In genomic region chr2:218711550-218711929, GRCh38 we compare ENCODE assay signal across 8 cellular contexts. TPM values are rescaled to one million over a fixed set of nuclear protein-coding genes. Genes with fewer than 3 reads are reported as not detected.
DNase-seq lines count a peak whose midpoint lies in the region; ATAC-seq, FAIRE-seq and TF ChIP-seq lines count a peak whose summit lies in the region.

No MANE protein-coding gene starts in this region.

- TF ChIP-seq POLR2A in IMR-90 (IDR thresholded peaks at IDR 0.05; ENCODE audit: low read depth, low read length) (no peak), GM12892 (IDR thresholded peaks at IDR 0.05; ENCODE audit: low read depth, low read length) (no peak)

- H3K27me3 Mint-ChIP-seq in mesothelial cell of epicardium (ENCODE audit: low read depth) = no peaks in the 10 kb centered on the region

- peak overlapping the region; percentile 25; the same call in 1 of the 2 replicates for H3K4ac ChIP-seq in IMR-90 (ENCODE audit: low read depth, low read length)

- peaks cover 11 to 32% of the 10 kb centered on the region in 2 experiments; a peak in 3 of 4 replicates for H3K79me1 ChIP-seq in IMR-90 (ENCODE audit: low read depth in 1 of 2, low read length in 2 of 2)

- intact Hi-C loops in IMR-90 (cut with micrococcal nuclease) = loop anchor here (2.0 kb wide), 1 partner anchor 19 kb away; no protein-coding TSS in a partner anchor
- intact Hi-C loops in mammary epithelial cell (cut with micrococcal nuclease) = loop anchor here (1.0 kb wide), 3 partner anchors 16 to 136 kb away; no protein-coding TSS in a partner anchor

- 0 out of 2 replicates have a peak overlapping the region, but pooled peaks have one; percentile 20 for H2AK5ac ChIP-seq in IMR-90 (ENCODE audit: low read depth, low read length)

- peak overlapping the region; percentile 0; the same call in 1 of the 3 replicates for H2BK15ac ChIP-seq in IMR-90 (ENCODE audit: low read depth, low read length)

- H4K91ac ChIP-seq in IMR-90 (ENCODE audit: insufficient read depth, low read depth, low read length) = no peak overlapping the region

- peaks cover 5% of the 10 kb centered on the region for H3K36me3 Mint-ChIP-seq in mesothelial cell of epicardium

- peak overlapping the region; percentile 97 for H3K27ac Mint-ChIP-seq in mesothelial cell of epicardium

- H4K5ac ChIP-seq in IMR-90 (ENCODE audit: low read depth, low read length) = no peak overlapping the region

- H3K4me3 Mint-ChIP-seq in mesothelial cell of epicardium = peak overlapping the region; percentile 98

- in situ Hi-C loops in IMR-90 (cut with MboI; ENCODE audit: low sequenced_read_pairs) (no loop called here), mammary epithelial cell (cut with MboI; ENCODE audit: low sequenced_read_pairs in 2 of 2) (loop anchor here in 1 of 2 donors (10.0 kb wide), 1 partner anchor 133 kb away; no protein-coding TSS in a partner anchor)

- H3K14ac ChIP-seq in IMR-90 (replicated peaks; ENCODE audit: low read depth, low read length) = peak overlapping the region; percentile 54

- H3K9me1 ChIP-seq in IMR-90 (ENCODE audit: insufficient read depth, low read length) = peaks cover 7% of the 10 kb centered on the region; the same call in 1 of the 2 replicates

- no peak overlapping the region for H2AFZ ChIP-seq in IMR-90 (replicated peaks; ENCODE audit: low read length, poor library complexity)
- H2AFZ ChIP-seq in mammary epithelial cell (ENCODE audit: low read depth, low read length) = peak overlapping the region; percentile 88

- no CpG with 5 or more reads among the region's 5 CpGs for WGBS in IMR-90 (ENCODE audit: extremely low coverage in 2 of 2, insufficient read length in 1 of 2), 2 experiments
- 0% methylated on average over 5 of the region's 5 CpGs for WGBS in mammary epithelial cell (ENCODE audit: low coverage, missing lambda C conversion rate)

- H3K4me1 ChIP-seq in BLaER1 (peaks cover 21% of the 10 kb centered on the region), IMR-90 (ENCODE audit: control insufficient read depth, insufficient read depth, low read length) (peaks cover 3% of the 10 kb centered on the region), mammary epithelial cell (ENCODE audit: insufficient read depth, low read length) (peaks cover 6% of the 10 kb centered on the region)

- peak overlapping the region; percentile 92 for H3K9ac ChIP-seq in BLaER1
- peak overlapping the region; percentile 72 for H3K9ac ChIP-seq in IMR-90 (ENCODE audit: low read depth, low read length)
- peak overlapping the region; percentile 92 for H3K9ac ChIP-seq in mammary epithelial cell (ENCODE audit: insufficient read depth, low read length)

- ATAC-seq in IMR-90 (ENCODE audit: low read depth) (no peak), GM18511 (IDR thresholded peaks at IDR 0.05; ENCODE audit: unreplicated experiment) (no peak)

- no peaks in the 10 kb centered on the region for H3K9me3 Mint-ChIP-seq in mesothelial cell of epicardium

- peak overlapping the region; percentile 81 for H3K56ac ChIP-seq in IMR-90 (ENCODE audit: extremely low read depth, insufficient read depth, low read length)

- no peak for TF ChIP-seq CTCF in IMR-90 (conservative IDR thresholded peaks at IDR 0.05; ENCODE audit: low read depth, low read length)
- TF ChIP-seq CTCF in mammary epithelial cell (conservative IDR thresholded peaks at IDR 0.05 in 1 of 2, IDR thresholded peaks at IDR 0.05 in 1 of 2; ENCODE audit: extremely low read depth in 1 of 2, insufficient read depth in 1 of 2, low read depth in 1 of 2, low read length in 2 of 2) = no peak
- no peak for TF ChIP-seq CTCF in mesothelial cell of epicardium (IDR thresholded peaks at IDR 0.05; ENCODE audit: unreplicated experiment)

- H3K4me1 Mint-ChIP-seq in mesothelial cell of epicardium = peaks cover 8% of the 10 kb centered on the region

- H3K27me3 ChIP-seq in BLaER1 = no peaks in the 10 kb centered on the region
- no peaks in the 10 kb centered on the region for H3K27me3 ChIP-seq in IMR-90 (ENCODE audit: control insufficient read depth, insufficient read depth, low read length)
- H3K27me3 ChIP-seq in mammary epithelial cell (ENCODE audit: insufficient read depth, low read length) = no peaks in the 10 kb centered on the region

- H4K20me1 ChIP-seq in BLaER1 = peaks cover 23% of the 10 kb centered on the region; the same call in 1 of the 2 replicates
- no peaks in the 10 kb centered on the region for H4K20me1 ChIP-seq in IMR-90 (ENCODE audit: insufficient read depth, low read length)
- no peaks in the 10 kb centered on the region for H4K20me1 ChIP-seq in mammary epithelial cell (ENCODE audit: insufficient read depth, low read length)

- H3K9me3 ChIP-seq in BLaER1 = no peaks in the 10 kb centered on the region
- H3K9me3 ChIP-seq in IMR-90 (ENCODE audit: control insufficient read depth, insufficient read depth, low read length) = no peaks in the 10 kb centered on the region
- H3K9me3 ChIP-seq in mammary epithelial cell (replicated peaks; ENCODE audit: insufficient read depth, low read length) = no peaks in the 10 kb centered on the region

- POLR2A ChIA-PET in IMR-90 (lab: Charles Lee; ENCODE audit: unreplicated experiment) = interaction anchor here (1.2 kb wide), 1 partner anchor 136 kb away, joined by 5 read pairs; no protein-coding TSS in a partner anchor

- FAIRE-seq in GM12892 (lab: Jason Lieb, UNC) = no peak

- peak overlapping the region; percentile 99 for H3K4me3 ChIP-seq in BLaER1
- H3K4me3 ChIP-seq in IMR-90 (ENCODE audit: insufficient read depth, low read depth, low read length) = peak overlapping the region; percentile 69
- H3K4me3 ChIP-seq in mammary epithelial cell (replicated peaks in 1 of 3; ENCODE audit: insufficient read depth in 1 of 3, low read depth in 2 of 3, low read length in 3 of 3) = peak overlapping the region; percentile 91 to 98 (median 97)

- BruUV-seq in IMR-90 (replicated peaks; lab: Mats Ljungman, UMichigan) (TSS peak; percentile 50), mammary epithelial cell (replicated peaks; lab: Mats Ljungman, UMichigan) (TSS peak; percentile 50)

- peak overlapping the region; percentile 38 to 46; a peak in 3 of 4 replicates for H4K8ac ChIP-seq in IMR-90 (ENCODE audit: low read depth in 2 of 2, low read length in 2 of 2)

- H2BK120ac ChIP-seq in IMR-90 (ENCODE audit: low read depth, low read length) = peak overlapping the region; percentile 14; the same call in 1 of the 2 replicates

- CTCF ChIA-PET in IMR-90 (lab: Yijun Ruan, JAX) (interaction anchor here (0.8 to 2.0 kb wide), 5 partner anchors 11 to 140 kb away, joined by 3 to 9 read pairs (median 3); no protein-coding TSS in a partner anchor), mammary epithelial cell (lab: Charles Lee; ENCODE audit: low non-redundant PET) (interaction anchor here (0.6 to 0.9 kb wide), 2 partner anchors 20 to 24 kb away, joined by 4 read pairs; no protein-coding TSS in a partner anchor)

- peak; percentile 20 for DNase-seq in IMR-90
- no peak for DNase-seq in mammary epithelial cell
- DNase-seq in mesothelial cell of epicardium (ENCODE audit: low spot score in 2 of 2, unreplicated experiment in 2 of 2) = no peak
- DNase-seq in HT-29 (ENCODE audit: low spot score) = no peak
- no peak for DNase-seq in foreskin melanocyte
- no peak for DNase-seq in GM12892 (ENCODE audit: insufficient read length)

- peak overlapping the region; percentile 77; the same call in 1 of the 2 replicates for H3K23ac ChIP-seq in IMR-90 (ENCODE audit: low read depth, low read length)

- peak overlapping the region; percentile 64 for H2BK5ac ChIP-seq in IMR-90 (ENCODE audit: low read depth, low read length, poor library complexity, severe bottlenecking)

- no peak overlapping the region for H3K18ac ChIP-seq in IMR-90 (ENCODE audit: low read depth, low read length)

- no peak for TF ChIP-seq RAD21 in IMR-90 (IDR thresholded peaks at IDR 0.05; ENCODE audit: low read length)

- peak overlapping the region; percentile 86 for H3K27ac ChIP-seq in BLaER1
- peak overlapping the region; percentile 74 for H3K27ac ChIP-seq in IMR-90 (ENCODE audit: insufficient read depth, low read length)
- peak overlapping the region; percentile 89 for H3K27ac ChIP-seq in mammary epithelial cell (ENCODE audit: insufficient read depth, low read depth, low read length)

- dilution Hi-C loops in IMR-90 (cut with HindIII; ENCODE audit: low sequenced_read_pairs, unreplicated experiment) = no loop called here
- dilution Hi-C loops in mammary epithelial cell (cut with HindIII; ENCODE audit: low sequenced_read_pairs) = no loop called here

- H3K4me2 ChIP-seq in BLaER1 (peak overlapping the region; percentile 82), IMR-90 (ENCODE audit: low read depth, low read length) (peak overlapping the region; percentile 71), mammary epithelial cell (ENCODE audit: insufficient read depth, low read depth, low read length) (peak overlapping the region; percentile 88)

- H3K36me3 ChIP-seq in BLaER1 = peaks cover 14% of the 10 kb centered on the region
- no peaks in the 10 kb centered on the region for H3K36me3 ChIP-seq in IMR-90 (ENCODE audit: control insufficient read depth, insufficient read depth, low read length)
- no peaks in the 10 kb centered on the region for H3K36me3 ChIP-seq in mammary epithelial cell (ENCODE audit: insufficient read depth, low read length)

- no peak overlapping the region for H2AK9ac ChIP-seq in IMR-90 (replicated peaks; ENCODE audit: low read depth, low read length, poor library complexity)

- no peak overlapping the region for H2BK20ac ChIP-seq in IMR-90 (ENCODE audit: low read depth, low read length)

- H3K79me2 ChIP-seq in mammary epithelial cell (ENCODE audit: insufficient read depth, low read length) = peaks cover 54% of the 10 kb centered on the region

RNA-seq across cellular contexts. Expression of gene TTLL4, which starts 0.9 kb away (rescaled TPM):
- total RNA-seq in IMR-90 (2012; rRNA removed) = 8.3 and 9.0 TPM in 2 replicates
- 22.8 and 22.9 TPM in 2 replicates for polyA plus RNA-seq in IMR-90 (2012; rRNA removed)
- 6.1 and 7.0 TPM in 2 replicates for polyA plus RNA-seq in IMR-90 (2012; cell fraction: cytosol; rRNA removed)
- polyA plus RNA-seq in IMR-90 (2012; cell fraction: nucleus; rRNA removed; ENCODE audit: low replicate concordance) = 54.6 and 77.3 TPM in 2 replicates
- total RNA-seq in mammary epithelial cell = 10 to 100 TPM; 31.3 to 47.3 TPM
- polyA plus RNA-seq in mammary epithelial cell = 34.2 TPM
- 96.9 TPM for polyA minus RNA-seq in mammary epithelial cell
- 54.8 to 65.5 TPM (median 61.8 TPM) in 3 replicates for total RNA-seq in mesothelial cell of epicardium
- 22.8 and 33.3 TPM in 2 replicates for total RNA-seq in HT-29 (2014; rRNA removed; shearing (Covaris generic))
- polyA plus RNA-seq in GM12892 (2012; ENCODE audit: missing spikeins) = 25.5 TPM

RNA-seq across cellular contexts. Expression of gene STK36, which starts 39.7 kb away (rescaled TPM):
- 15.3 and 17.6 TPM in 2 replicates for total RNA-seq in IMR-90 (2012; rRNA removed)
- 40.8 and 44.5 TPM in 2 replicates for polyA plus RNA-seq in IMR-90 (2012; rRNA removed)
- polyA plus RNA-seq in IMR-90 (2012; cell fraction: cytosol; rRNA removed) = 13.9 and 16.1 TPM in 2 replicates
- 304 and 341 TPM in 2 replicates for polyA plus RNA-seq in IMR-90 (2012; cell fraction: nucleus; rRNA removed; ENCODE audit: low replicate concordance)
- 10 to 100 TPM; 18.8 to 26.4 TPM for total RNA-seq in mammary epithelial cell
- polyA plus RNA-seq in mammary epithelial cell = 20.4 TPM
- 72.4 TPM for polyA minus RNA-seq in mammary epithelial cell
- total RNA-seq in mesothelial cell of epicardium = 115 to 127 TPM (median 120 TPM) in 3 replicates
- total RNA-seq in HT-29 (2014; rRNA removed; shearing (Covaris generic)) = 17.9 and 22.4 TPM in 2 replicates
- polyA plus RNA-seq in GM12892 (2012; ENCODE audit: missing spikeins) = 13.1 TPM

RNA-seq across cellular contexts. Expression of gene RNF25, which starts 39.7 kb away (rescaled TPM):
- total RNA-seq in IMR-90 (2012; rRNA removed) (54.4 and 56.5 TPM in 2 replicates), mammary epithelial cell (10 to 100 TPM; 33.5 to 47.1 TPM), mesothelial cell of epicardium (21.6 to 26.5 TPM (median 21.8 TPM) in 3 replicates)
- polyA plus RNA-seq in IMR-90 (2012; rRNA removed) (78.0 and 78.1 TPM in 2 replicates), mammary epithelial cell (60.1 TPM)
- polyA plus RNA-seq in IMR-90 (2012; cell fraction: cytosol; rRNA removed) = 45.2 and 49.5 TPM in 2 replicates
- polyA plus RNA-seq in IMR-90 (2012; cell fraction: nucleus; rRNA removed; ENCODE audit: low replicate concordance) = 54.1 and 70.6 TPM in 2 replicates
- 68.1 TPM for polyA minus RNA-seq in mammary epithelial cell
- 44.6 and 55.8 TPM in 2 replicates for total RNA-seq in HT-29 (2014; rRNA removed; shearing (Covaris generic))
- polyA plus RNA-seq in GM12892 (2012; ENCODE audit: missing spikeins) = 14.8 TPM

RNA-seq across cellular contexts. Expression of gene BCS1L, which starts 52.1 kb away (rescaled TPM):
- 39.1 and 39.2 TPM in 2 replicates for total RNA-seq in IMR-90 (2012; rRNA removed)
- polyA plus RNA-seq in IMR-90 (2012; rRNA removed) = 56.7 and 56.9 TPM in 2 replicates
- polyA plus RNA-seq in IMR-90 (2012; cell fraction: cytosol; rRNA removed) = 35.4 and 45.1 TPM in 2 replicates
- polyA plus RNA-seq in IMR-90 (2012; cell fraction: nucleus; rRNA removed; ENCODE audit: low replicate concordance) = 105 and 153 TPM in 2 replicates
- total RNA-seq in mammary epithelial cell = 10 to 100 TPM; 28.8 to 53.4 TPM
- 54.9 TPM for polyA plus RNA-seq in mammary epithelial cell
- 98.8 TPM for polyA minus RNA-seq in mammary epithelial cell
- total RNA-seq in mesothelial cell of epicardium = 36.0 to 39.4 TPM (median 37.8 TPM) in 3 replicates
- total RNA-seq in HT-29 (2014; rRNA removed; shearing (Covaris generic)) = 54.2 and 60.4 TPM in 2 replicates
- polyA plus RNA-seq in GM12892 (2012; ENCODE audit: missing spikeins) = 51.7 TPM

RNA-seq across cellular contexts. Expression of gene ZNF142, which starts 52.1 kb away (rescaled TPM):
- total RNA-seq in IMR-90 (2012; rRNA removed) (3.3 and 4.3 TPM in 2 replicates), mammary epithelial cell (10 to 100 TPM; 16.0 to 34.5 TPM), mesothelial cell of epicardium (31.4 to 34.1 TPM (median 32.9 TPM) in 3 replicates)
- polyA plus RNA-seq in IMR-90 (2012; rRNA removed) (9.7 and 12.1 TPM in 2 replicates), mammary epithelial cell (13.5 TPM)
- polyA plus RNA-seq in IMR-90 (2012; cell fraction: cytosol; rRNA removed) = 3.6 and 5.6 TPM in 2 replicates
- 16.7 and 38.4 TPM in 2 replicates for polyA plus RNA-seq in IMR-90 (2012; cell fraction: nucleus; rRNA removed; ENCODE audit: low replicate concordance)
- polyA minus RNA-seq in mammary epithelial cell = 73.6 TPM
- 22.9 and 24.3 TPM in 2 replicates for total RNA-seq in HT-29 (2014; rRNA removed; shearing (Covaris generic))
- polyA plus RNA-seq in GM12892 (2012; ENCODE audit: missing spikeins) = 8.8 TPM
